Comparison of ENCODE assay signal across 15 cellular contexts in genomic region chr3:25478358-25478757, GRCh38. TPM values are rescaled to one million over a fixed set of nuclear protein-coding genes. Genes with fewer than 3 reads are reported as not detected.
A peak's percentile ranks its signal among the peaks of the same experiment; 100 is the strongest.
DNase-seq lines count a peak whose midpoint lies in the region; ATAC-seq and TF ChIP-seq lines count a peak whose summit lies in the region.
"Had no signal": no experiment of that assay in that cellular context is flagged by ENCODE, and none has a peak within 500 bp of the region (broad histone marks: within the 10 kb centered on the region; RNA-seq: fewer than 3 reads in every experiment).

No MANE protein-coding gene starts in this region.

- H3K9me2 ChIP-seq in SK-N-SH, result no peaks in the 10 kb centered on the region

- no peak for TF ChIP-seq RAD21 in SK-N-SH (IDR thresholded peaks at IDR 0.05; ENCODE audit: low read length)

- H3K18ac ChIP-seq in mesendoderm (ENCODE audit: low read length), result no peak overlapping the region

- H2AK5ac ChIP-seq in mesendoderm (ENCODE audit: low read length), result peak overlapping the region; percentile 16

- no peaks in the 10 kb centered on the region for H3K79me1 ChIP-seq in mesendoderm (ENCODE audit: low read length)

- CTCF ChIA-PET in SK-N-SH (lab: Yijun Ruan, JAX), result interaction anchor here (0.8 to 1.3 kb wide), 3 partner anchors 9 to 42 kb away, joined by 3 to 4 read pairs (median 3); no protein-coding TSS in a partner anchor

- no peak for TF ChIP-seq EP300 in SK-N-SH (IDR thresholded peaks at IDR 0.05; ENCODE audit: borderline replicate concordance in 1 of 2, low read depth in 1 of 2, low read length in 1 of 2)

- TF ChIP-seq CTCF in SK-N-SH (IDR thresholded peaks at IDR 0.05) (no peak), coronary artery (IDR thresholded peaks at IDR 0.05) (no peak)

- no peak overlapping the region for H3K23ac ChIP-seq in mesendoderm (ENCODE audit: low read length)

- no peak overlapping the region for H4K8ac ChIP-seq in mesendoderm (ENCODE audit: low read depth, low read length)

- H3K4me1 ChIP-seq in SK-N-SH (ENCODE audit: control insufficient read depth in 1 of 2, insufficient read depth in 2 of 2, low read depth in 1 of 2, low read length in 1 of 2) (peaks cover 36 to 54% of the 10 kb centered on the region in 2 experiments), mesendoderm (ENCODE audit: control insufficient read depth, low read depth, low read length) (peaks cover 2% of the 10 kb centered on the region)

- H2BK15ac ChIP-seq in mesendoderm (replicated peaks; ENCODE audit: low read depth), result no peak overlapping the region

- no peak overlapping the region for H3K4me3 ChIP-seq in SK-N-SH (ENCODE audit: low read depth in 2 of 2, low read length in 1 of 2)
- H3K4me3 ChIP-seq in coronary artery, result no peak overlapping the region
- no peak overlapping the region for H3K4me3 ChIP-seq in mesendoderm (ENCODE audit: low read length)
- H3K4me3 ChIP-seq: PC-9 had no signal

- 80% methylated on average over 6 of the region's 6 CpGs for WGBS in SK-N-SH (ENCODE audit: low lambda C conversion rate)
- WGBS in mesendoderm (ENCODE audit: extremely low coverage, insufficient coverage, low lambda C conversion rate), result no CpG with 5 or more reads among the region's 6 CpGs

- no peak overlapping the region for H2BK120ac ChIP-seq in mesendoderm (ENCODE audit: low read depth, low read length)

- H4K20me1 ChIP-seq in SK-N-SH (ENCODE audit: insufficient read depth), result no peaks in the 10 kb centered on the region

- no peak for ATAC-seq in SK-N-SH treated with all-trans-retinoic acid at 6 μM for 48 hours
- ATAC-seq in HG03439 (IDR thresholded peaks at IDR 0.05; ENCODE audit: unreplicated experiment), result no peak

- H4K5ac ChIP-seq in mesendoderm (ENCODE audit: low read length), result no peak overlapping the region

- no peak overlapping the region for H3K56ac ChIP-seq in mesendoderm (ENCODE audit: low read length)

- no peaks in the 10 kb centered on the region for H3K27me3 ChIP-seq in SK-N-SH (ENCODE audit: insufficient read depth)
- no peaks in the 10 kb centered on the region for H3K27me3 ChIP-seq in mesendoderm (ENCODE audit: insufficient read depth, low read length, poor library complexity)

- H3K79me2 ChIP-seq in SK-N-SH (ENCODE audit: insufficient read depth), result peaks cover 51% of the 10 kb centered on the region; the same call in 1 of the 2 replicates
- no peaks in the 10 kb centered on the region for H3K79me2 ChIP-seq in mesendoderm (ENCODE audit: control insufficient read depth, insufficient read depth, low read length)

- DNase-seq in SK-N-SH (no peak), coronary artery (ENCODE audit: low spot score) (no peak), mesendoderm (no peak), superior temporal gyrus (ENCODE audit: extremely low spot score) (peak; percentile 62), NOMO-1 treated with dmso at 0.1 percent for 144 hours (lab: John Stamatoyannopoulos, UW; ENCODE audit: unreplicated experiment) (no peak), DMS114 treated with DMSO at 0.1 percent for 48 hours (lab: John Stamatoyannopoulos, UW; ENCODE audit: unreplicated experiment) (no peak)
- DNase-seq: 8988T, DMS 273 treated with DMSO at 0.1 percent for 48 hours, H7, NCI-H1092, NCI-H345, PC-9 had no signal

- no peak overlapping the region for H3K4ac ChIP-seq in mesendoderm (ENCODE audit: low read depth, low read length)

- POLR2A ChIA-PET in SK-N-SH (lab: Yijun Ruan, JAX), result no interaction called here

- peaks cover 31% of the 10 kb centered on the region for H3F3A ChIP-seq in SK-N-SH (replicated peaks; ENCODE audit: insufficient read depth)

- peak overlapping the region; percentile 22 to 41; a peak in 3 of 4 replicates for H3K27ac ChIP-seq in SK-N-SH (ENCODE audit: low read depth in 2 of 2, low read length in 1 of 2)
- peak overlapping the region; percentile 61 to 82 for H3K27ac ChIP-seq in coronary artery
- no peak overlapping the region for H3K27ac ChIP-seq in mesendoderm (ENCODE audit: low read depth, low read length)
- H3K27ac ChIP-seq: C4-2B, PC-9 had no signal

- H3K4me2 ChIP-seq in SK-N-SH (no peak overlapping the region), mesendoderm (ENCODE audit: low read length) (no peak overlapping the region)
- H3K4me2 ChIP-seq: PC-9 had no signal

- no peak overlapping the region for H2BK5ac ChIP-seq in mesendoderm (ENCODE audit: low read length)

- H3K36me3 ChIP-seq in SK-N-SH (replicated peaks in 1 of 2; ENCODE audit: control insufficient read depth in 1 of 2, insufficient read depth in 2 of 2, low read length in 1 of 2) (no peaks in the 10 kb centered on the region), mesendoderm (ENCODE audit: control insufficient read depth, insufficient read depth, low read length) (no peaks in the 10 kb centered on the region)

- H3K9me3 ChIP-seq in SK-N-SH, result no peaks in the 10 kb centered on the region

- no peak overlapping the region for H2AFZ ChIP-seq in SK-N-SH (ENCODE audit: low read depth)
- H2AFZ ChIP-seq: PC-9 had no signal

- no peak overlapping the region for H3K9ac ChIP-seq in SK-N-SH
- H3K9ac ChIP-seq in mesendoderm (ENCODE audit: low read length), result no peak overlapping the region

TF ChIP-seq in SK-N-SH, 30 proteins besides CTCF, POLR2A, EP300 and RAD21 (continues in another document):
- TF ChIP-seq MXI1 (IDR thresholded peaks at IDR 0.05; ENCODE audit: low read depth, low read length), result no peak
- TF ChIP-seq GABPA (IDR thresholded peaks at IDR 0.05; ENCODE audit: low read depth), result no peak
- TF ChIP-seq TEAD4 (IDR thresholded peaks at IDR 0.05; ENCODE audit: borderline replicate concordance, insufficient read depth), result no peak
- no peak for TF ChIP-seq REST (IDR thresholded peaks at IDR 0.05; ENCODE audit: low read depth, low read length)
- no peak for TF ChIP-seq NFIC (IDR thresholded peaks at IDR 0.05; ENCODE audit: borderline replicate concordance)
- no peak for TF ChIP-seq CHD2 (IDR thresholded peaks at IDR 0.05; ENCODE audit: low read length, partially characterized antibody)
- no peak for TF ChIP-seq SIN3A (IDR thresholded peaks at IDR 0.05; ENCODE audit: borderline replicate concordance, low read depth, low read length)

TF ChIP-seq in SK-N-SH treated with all-trans-retinoic acid at 6 μM for 48 hours, 23 proteins besides CTCF, POLR2A, EP300 and RAD21:
- no peak for TF ChIP-seq ZC3H10 (CRISPR knock-in tag; IDR thresholded peaks at IDR 0.05)

RNA-seq across cellular contexts. Expression of gene RARB, which starts 50.3 kb away (rescaled TPM):
- 10.7 and 15.2 TPM in 2 replicates for polyA plus RNA-seq in SK-N-SH (2012; rRNA removed)
- polyA plus RNA-seq in SK-N-SH (2012; cell fraction: cytosol; rRNA removed), result 13.7 and 14.8 TPM in 2 replicates
- 8.0 and 16.6 TPM in 2 replicates for polyA plus RNA-seq in SK-N-SH (2012; cell fraction: nucleus; rRNA removed)
- 0.14 TPM for polyA plus RNA-seq in mesendoderm (2013, experiment 1 of 2)
- 0.18 TPM for polyA plus RNA-seq in mesendoderm (2013, experiment 2 of 2)
